Comparison of ENCODE assay signal across 10 cellular contexts in genomic region chr4:153143527-153144348, GRCh38.
DNase-seq lines count a peak whose midpoint lies in the region; ATAC-seq and TF ChIP-seq lines count a peak whose summit lies in the region.
"Had no signal": no experiment of that assay in that cellular context is flagged by ENCODE, and none has a peak within 500 bp of the region (broad histone marks: within the 10 kb centered on the region; RNA-seq: fewer than 3 reads in every experiment).

No MANE protein-coding gene starts in this region.

- H3K27ac Mint-ChIP-seq in nephron, result peak overlapping the region; percentile 57 to 67 (median 59)

- peaks cover 7% of the 10 kb centered on the region for H3K4me1 ChIP-seq in testis

- no peak overlapping the region for H3K4me3 ChIP-seq in astrocyte of the cerebellum (ENCODE audit: low read depth, low read length)
- H3K4me3 ChIP-seq in testis, result no peak overlapping the region
- H3K4me3 ChIP-seq: SJSA1 had no signal

- no peak overlapping the region for H3K4me3 Mint-ChIP-seq in nephron

- DNase-seq in ELF-1 (ENCODE audit: low read depth, low spot score) (peak; percentile 27), NCI-H187 (lab: John Stamatoyannopoulos, UW) (peak; percentile 28 to 29), astrocyte of the cerebellum (ENCODE audit: low read depth) (peak; percentile 76), testis (no peak)
- no peak for DNase-seq in activated CD4-positive, alpha-beta T cell treated with anti-CD3 and anti-CD28 coated beads for 4 hours

- peaks cover 16% of the 10 kb centered on the region for H3K27me3 Mint-ChIP-seq in nephron (ENCODE audit: low read depth)

- H3K27me3 ChIP-seq in testis, result no peaks in the 10 kb centered on the region
- H3K27me3 ChIP-seq: SJSA1 had no signal

- in situ Hi-C loops in astrocyte of the cerebellum (cut with HindIII; ENCODE audit: low sequenced_read_pairs), result no loop called here

- no peaks in the 10 kb centered on the region for H3K9me3 Mint-ChIP-seq in nephron

- intact Hi-C loops in testis (cut with DNase I; ENCODE audit: low total_unique reads), result loop anchor here (10.0 kb wide), 1 partner anchor 181 kb away; no protein-coding TSS in a partner anchor

- ATAC-seq in GM18870 (IDR thresholded peaks at IDR 0.05; ENCODE audit: unreplicated experiment) (no peak), GM18520 (IDR thresholded peaks at IDR 0.05; ENCODE audit: unreplicated experiment) (no peak)

- H3K36me3 ChIP-seq in testis (ENCODE audit: low read depth, missing control alignments), result no peaks in the 10 kb centered on the region
- H3K36me3 ChIP-seq: SJSA1, thoracic aorta had no signal

- no peak overlapping the region for H3K27ac ChIP-seq in testis
- H3K27ac ChIP-seq: SJSA1, thoracic aorta had no signal

- TF ChIP-seq CTCF in astrocyte of the cerebellum (IDR thresholded peaks at IDR 0.05; ENCODE audit: low read depth, low read length, missing control alignments) (no peak), nephron (IDR thresholded peaks at IDR 0.05; ENCODE audit: unreplicated experiment in 3 of 3) (no peak), testis (IDR thresholded peaks at IDR 0.05) (no peak)

- TF ChIP-seq POLR2A in testis (IDR thresholded peaks at IDR 0.05), result no peak

- H3K4me1 Mint-ChIP-seq in nephron, result peaks cover 27% of the 10 kb centered on the region

- no peaks in the 10 kb centered on the region for H3K36me3 Mint-ChIP-seq in nephron (ENCODE audit: low read depth)

- WGBS in testis, 2 donors, result 38 to 40% methylated on average over 7 of the region's 7 CpGs

- no peaks in the 10 kb centered on the region for H3K9me3 ChIP-seq in testis
- H3K9me3 ChIP-seq: SJSA1, thoracic aorta had no signal

Comparison
In these comparisons a context has a peak if more than half of its experiments do, and no peak if none do; other contexts are left out.
1. DNase-seq: peak in ELF-1 (single experiment), NCI-H187 (2 of 2) and astrocyte of the cerebellum (single experiment); none in activated CD4-positive, alpha-beta T cell treated with anti-CD3 and anti-CD28 coated beads for 4 hours (0 of 2) and testis (single experiment).